ENCODE assay signal across 19 cellular contexts in genomic region chr13:90201198-90201597, GRCh38.
DNase-seq lines count a peak whose midpoint lies in the region; ATAC-seq, FAIRE-seq and TF ChIP-seq lines count a peak whose summit lies in the region.
"Had no signal": no experiment of that assay in that cellular context is flagged by ENCODE, and none has a peak within 500 bp of the region (broad histone marks: within the 10 kb centered on the region; RNA-seq: fewer than 3 reads in every experiment).

No MANE protein-coding gene starts in this region.

- H3K79me2 ChIP-seq in HepG2 (ENCODE audit: insufficient read depth, low read length), result no peaks in the 10 kb centered on the region

- no peak for TF ChIP-seq EP300 in HepG2 (IDR thresholded peaks at IDR 0.05; ENCODE audit: low read depth in 2 of 2, low read length in 2 of 2)
- TF ChIP-seq EP300 in HepG2 (CRISPR knock-in tag; IDR thresholded peaks at IDR 0.05; ENCODE audit: borderline replicate concordance), result no peak

- H3K36me3 ChIP-seq in liver (ENCODE audit: control insufficient read depth in 4 of 4, insufficient read depth in 3 of 4, low read depth in 1 of 4, low read length in 3 of 4), result no peaks in the 10 kb centered on the region
- no peaks in the 10 kb centered on the region for H3K36me3 ChIP-seq in HepG2 (replicated peaks in 1 of 2; ENCODE audit: control insufficient read depth in 1 of 2, insufficient read depth in 2 of 2, low read length in 2 of 2)
- H3K36me3 ChIP-seq: esophagus muscularis mucosa, tibial artery had no signal

- 54% methylated on average over 1 of the region's 1 CpG for WGBS in liver
- WGBS in HepG2 (ENCODE audit: low lambda C conversion rate), result 0% methylated on average over 1 of the region's 1 CpG

- H3K27ac ChIP-seq in liver (ENCODE audit: low read depth in 1 of 2, low read length in 2 of 2) (no peak overlapping the region), HepG2 (ENCODE audit: extremely low read length, insufficient read depth, low read length) (no peak overlapping the region)
- H3K27ac ChIP-seq: esophagus muscularis mucosa, tibial artery had no signal

- H3K4me1 ChIP-seq in liver (ENCODE audit: control insufficient read depth in 4 of 4, insufficient read depth in 4 of 4, low read length in 3 of 4), result no peaks in the 10 kb centered on the region
- no peaks in the 10 kb centered on the region for H3K4me1 ChIP-seq in HepG2 (ENCODE audit: insufficient read depth, low read length)
- H3K4me1 ChIP-seq: esophagus muscularis mucosa had no signal

- no peaks in the 10 kb centered on the region for H3K9me3 ChIP-seq in liver (ENCODE audit: control insufficient read depth in 4 of 4, low read length in 3 of 4)
- H3K9me3 ChIP-seq in HepG2 (ENCODE audit: low read length), result peaks cover 14% of the 10 kb centered on the region; the same call in 1 of the 2 replicates
- H3K9me3 ChIP-seq: esophagus muscularis mucosa, mucosa of descending colon, tibial artery had no signal

- TF ChIP-seq CTCF in liver (IDR thresholded peaks at IDR 0.05; ENCODE audit: low read depth, low read length, missing input control) (no peak), HepG2 (CRISPR knock-in tag; IDR thresholded peaks at IDR 0.05) (no peak), choroid plexus epithelial cell (conservative IDR thresholded peaks at IDR 0.05; ENCODE audit: low read depth, low read length) (no peak)

- no peak for TF ChIP-seq RAD21 in liver (IDR thresholded peaks at IDR 0.05)
- no peak for TF ChIP-seq RAD21 in HepG2 (CRISPR knock-in tag; IDR thresholded peaks at IDR 0.05)

- FAIRE-seq in HepG2 (lab: Jason Lieb, UNC), result no peak
- FAIRE-seq: A204.1, kidney had no signal

- no peak for DNase-seq in HepG2 (ENCODE audit: low spot score)
- DNase-seq in choroid plexus epithelial cell (ENCODE audit: low read depth), result peak; percentile 75
- peak; percentile 30 for DNase-seq in iris pigment epithelial cell (ENCODE audit: low read depth)
- DNase-seq in NCI-H82 (lab: John Stamatoyannopoulos, UW), result no peak
- no peak for DNase-seq in dedifferentiated amniotic fluid mesenchymal stem cell (ENCODE audit: extremely low spot score)
- DNase-seq: activated B cell treated with CpG ODN at 0.5 μM for 24 hours; activated T-cell treated with anti-CD3 and anti-CD28 coated beads, Interleukin-2, amount 50 U/mL, for 72 hours; kidney; mucosa of descending colon; NCI-H1930; NCI-H510A; stimulated activated naive B cell treated with anti-CD40 and anti-IgM and Interleukin-4, amounts not matched to agents 10 μg/mL and 1 μg/mL and 100 μg/mL, for 72 hours; tibial artery had no signal

- POLR2A ChIA-PET in HepG2 (lab: Yijun Ruan, JAX), result no interaction called here

- CTCF ChIA-PET in HepG2 (lab: Yijun Ruan, JAX; ENCODE audit: low intra/inter-chr PET ratio, low total read pairs), result no interaction called here

- no peak overlapping the region for H3K4me2 ChIP-seq in HepG2 (ENCODE audit: low read depth, low read length)

- H3K4me3 ChIP-seq in liver (ENCODE audit: low read depth in 1 of 3, low read length in 3 of 3) (no peak overlapping the region), HepG2 (replicated peaks in 1 of 3; ENCODE audit: insufficient read depth in 1 of 3, low read depth in 2 of 3, low read length in 3 of 3) (no peak overlapping the region), choroid plexus epithelial cell (ENCODE audit: low read depth, low read length) (no peak overlapping the region)
- H3K4me3 ChIP-seq: esophagus muscularis mucosa, mucosa of descending colon, tibial artery had no signal

- TF ChIP-seq POLR2A in HepG2 (IDR thresholded peaks at IDR 0.05; ENCODE audit: insufficient read depth in 1 of 2, low read depth in 2 of 2, low read length in 2 of 2), result no peak

- intact Hi-C loops in HepG2 (cut with micrococcal nuclease; ENCODE audit: unreplicated experiment), result no loop called here

- H3K9ac ChIP-seq in liver (ENCODE audit: low read depth in 1 of 2, low read length in 2 of 2) (no peak overlapping the region), HepG2 (ENCODE audit: insufficient read depth, low read depth, low read length) (no peak overlapping the region)

- in situ Hi-C loops in HepG2 (cut with HindIII; ENCODE audit: extremely low pct_ligation_motif_present, low pct_unique_long_range_greater_than_20kb), result no loop called here

- no peaks in the 10 kb centered on the region for H4K20me1 ChIP-seq in HepG2 (ENCODE audit: insufficient read depth, low read length)

- H3K27me3 ChIP-seq in liver (ENCODE audit: control insufficient read depth in 4 of 4, insufficient read depth in 4 of 4, low read length in 3 of 4), result no peaks in the 10 kb centered on the region
- H3K27me3 ChIP-seq in HepG2 (ENCODE audit: control insufficient read depth in 1 of 2, insufficient read depth in 2 of 2, low read length in 2 of 2), result no peaks in the 10 kb centered on the region
- H3K27me3 ChIP-seq: esophagus muscularis mucosa, tibial artery had no signal

- H2AFZ ChIP-seq in HepG2 (ENCODE audit: low read length), result no peak overlapping the region

- ATAC-seq in HepG2 (no peak), GM21576 (IDR thresholded peaks at IDR 0.05; ENCODE audit: unreplicated experiment) (no peak), GM21390 (IDR thresholded peaks at IDR 0.05; ENCODE audit: unreplicated experiment) (no peak)
- ATAC-seq: activated naive CD4-positive, alpha-beta T cell treated with anti-CD3 and anti-CD28 coated beads, Interleukin-2, amount 50 U/mL, for 72 hours; activated T-cell treated with anti-CD3 and anti-CD28 coated beads, Interleukin-2, amount 50 U/mL, for 72 hours; mucosa of descending colon; stimulated activated naive B cell treated with anti-CD40 and anti-IgM and Interleukin-4, amounts not matched to agents 10 μg/mL and 1 μg/mL and 100 μg/mL, for 72 hours had no signal

- BruUV-seq in HepG2 (replicated peaks; lab: Mats Ljungman, UMichigan), result no TSS peak

TF ChIP-seq in liver, 16 proteins besides CTCF, POLR2A, EP300 and RAD21:
- no peak for TF ChIP-seq GABPA (IDR thresholded peaks at IDR 0.05 in 1 of 2, conservative IDR thresholded peaks at IDR 0.05 in 1 of 2)
- peak; percentile 38 for TF ChIP-seq SP1 (IDR thresholded peaks at IDR 0.05)
- peak; percentile 33 to 68 for TF ChIP-seq RXRA (IDR thresholded peaks at IDR 0.05)
- TF ChIP-seq NR2F2 (IDR thresholded peaks at IDR 0.05), result peak; percentile 37

TF ChIP-seq in HepG2, 621 proteins besides CTCF, POLR2A, EP300 and RAD21:
- TF ChIP-seq CBX5 (CRISPR knock-in tag; IDR thresholded peaks at IDR 0.05; ENCODE audit: borderline replicate concordance) (no peak), HIVEP1 (CRISPR knock-in tag; IDR thresholded peaks at IDR 0.05) (no peak)

Comparison
In these comparisons a context has a peak if more than half of its experiments do, and no peak if none do; other contexts are left out.
1. DNase-seq: peak in choroid plexus epithelial cell (single experiment) and iris pigment epithelial cell (single experiment); none in HepG2 (single experiment), NCI-H82 (single experiment) and dedifferentiated amniotic fluid mesenchymal stem cell (single experiment).